Comparison of ENCODE assay signal across 11 cellular contexts in genomic region chr17:15514469-15514868, GRCh38.
"Had no signal": no experiment of that assay in that cellular context is flagged by ENCODE, and none has a peak within 500 bp of the region (broad histone marks: within the 10 kb centered on the region; RNA-seq: fewer than 3 reads in every experiment).

No MANE protein-coding gene starts in this region.

- H3K9me3 Mint-ChIP-seq: natural killer cell treated with Interleukin-12 subunit alpha and Interleukin-12 subunit beta and Interleukin-15 and Interleukin-18, amount 100 ng/mL, for 72 hours; T-helper 2 cell treated with Interferon-gamma antibody and Interleukin-4, amounts not matched to agents 5 μg/mL and 100 μg/mL, for 36 hours had no signal

- FAIRE-seq: endothelial cell of umbilical vein had no signal

- ATAC-seq: natural killer cell treated with Interleukin-12 subunit alpha and Interleukin-12 subunit beta and Interleukin-15 and Interleukin-18, amount 100 ng/mL, for 72 hours had no signal

- H3K36me3 ChIP-seq: breast epithelium had no signal

- H3K4me3 ChIP-seq: breast epithelium, sigmoid colon, suprapubic skin had no signal

- H3K4me3 Mint-ChIP-seq: natural killer cell treated with Interleukin-12 subunit alpha and Interleukin-12 subunit beta and Interleukin-15 and Interleukin-18, amount 100 ng/mL, for 72 hours; T-helper 2 cell treated with Interferon-gamma antibody and Interleukin-4, amounts not matched to agents 5 μg/mL and 100 μg/mL, for 36 hours had no signal

- H3K27ac Mint-ChIP-seq: natural killer cell treated with Interleukin-12 subunit alpha and Interleukin-12 subunit beta and Interleukin-15 and Interleukin-18, amount 100 ng/mL, for 72 hours; T-helper 2 cell treated with Interferon-gamma antibody and Interleukin-4, amounts not matched to agents 5 μg/mL and 100 μg/mL, for 36 hours had no signal

- DNase-seq: activated naive CD4-positive, alpha-beta T cell treated with anti-CD3 and anti-CD28 coated beads, Interleukin-2, amount 50 U/mL, for 16 hours; foreskin melanocyte; SIG-M5; sigmoid colon; stimulated activated CD4-positive, alpha-beta T cell treated with anti-CD3 and anti-CD28 coated beads, Interleukin-2, amount 100 ng/mL, for 48 hours; stimulated activated naive CD4-positive, alpha-beta T cell treated with Interleukin-2 at 50 U/mL for 16 hours had no signal

- H3K4me1 ChIP-seq: breast epithelium had no signal

- H3K27me3 ChIP-seq: breast epithelium, sigmoid colon, suprapubic skin had no signal

- H3K9me3 ChIP-seq: breast epithelium, sigmoid colon, suprapubic skin had no signal

- H3K27me3 Mint-ChIP-seq: natural killer cell treated with Interleukin-12 subunit alpha and Interleukin-12 subunit beta and Interleukin-15 and Interleukin-18, amount 100 ng/mL, for 72 hours had no signal
